In the genomic region with DNA sequence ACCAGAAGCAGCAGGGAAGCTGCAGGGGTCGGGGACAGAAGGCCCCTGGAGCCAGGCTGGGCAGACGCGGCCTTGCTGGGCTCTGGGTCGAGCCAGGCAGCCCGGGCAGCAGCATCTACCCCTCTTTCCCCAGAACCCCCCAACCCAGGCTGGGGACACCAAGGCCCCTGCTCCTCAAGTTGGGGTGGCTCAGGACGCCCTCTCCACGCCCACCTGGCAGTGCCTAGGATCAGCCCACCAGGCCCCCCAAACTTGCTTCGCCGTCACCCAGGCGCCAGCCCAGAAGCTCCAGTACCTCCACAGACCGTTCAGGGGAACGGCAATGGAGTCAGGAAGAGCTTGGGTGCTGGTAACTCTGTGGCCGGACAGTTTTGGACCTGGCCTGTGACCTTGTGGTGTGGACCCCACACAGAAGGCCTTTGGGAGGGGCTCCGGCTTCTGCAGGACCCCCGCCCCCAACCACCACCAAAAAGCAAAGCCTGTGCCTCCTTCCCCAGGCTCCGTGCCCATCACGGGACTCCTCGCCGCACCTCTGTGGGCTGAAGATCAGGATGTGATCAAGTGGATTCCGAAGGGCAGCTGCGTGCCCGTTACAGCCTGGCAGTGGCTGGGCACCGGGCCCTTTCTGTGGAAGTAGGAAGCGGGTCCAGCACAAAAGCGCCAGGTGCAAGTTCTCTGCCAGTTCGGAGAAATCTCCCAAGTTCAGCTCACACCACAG, we compare ENCODE assay signal across 9 cellular contexts. TPM values are rescaled to one million over a fixed set of nuclear protein-coding genes. Genes with fewer than 3 reads are reported as not detected.
DNase-seq lines count a peak whose midpoint lies in the region; ATAC-seq, FAIRE-seq and TF ChIP-seq lines count a peak whose summit lies in the region.
"Had no signal": no experiment of that assay in that cellular context is flagged by ENCODE, and none has a peak within 500 bp of the region (broad histone marks: within the 10 kb centered on the region; RNA-seq: fewer than 3 reads in every experiment).

No MANE protein-coding gene starts in this region.

- H3K36me3 ChIP-seq in kidney (ENCODE audit: control insufficient read depth in 1 of 2, insufficient read depth in 2 of 2, low read length in 2 of 2) (no peaks in the 10 kb centered on the region), HAP-1 (replicated peaks) (no peaks in the 10 kb centered on the region)

- no peak overlapping the region for H3K27ac Mint-ChIP-seq in T-helper 1 cell treated with Interleukin-12 subunit alpha and Interleukin-12 subunit beta and Interleukin-4 antibody, amounts not matched to agents 30 μg/mL and 1 μg/mL, for 36 hours
- H3K27ac Mint-ChIP-seq in activated CD8-positive, alpha-beta T cell treated with anti-CD3 and anti-CD28 coated beads, Interleukin-2, amount 10 ng/mL, durations not matched to agents 7 days and 5 days: peak overlapping the region; percentile 86
- peak overlapping the region; percentile 68 for H3K27ac Mint-ChIP-seq in stimulated activated effector memory CD8-positive, alpha-beta T cell treated with anti-CD3 and anti-CD28 coated beads, Interleukin-12 subunit alpha, Interleukin-12 subunit beta, amount 100 ng/mL, for 72 hours

- no peak for TF ChIP-seq CTCF in kidney (IDR thresholded peaks at IDR 0.05; ENCODE audit: borderline replicate concordance, extremely low read depth, insufficient read depth)

- intact Hi-C loops in kidney (cut with DNase I): no loop called here

- H3K27me3 ChIP-seq in HAP-1 (ENCODE audit: low read depth): no peaks in the 10 kb centered on the region

- in situ Hi-C loops in HAP-1 (cut with MboI; ENCODE audit: low sequenced_read_pairs): no loop called here

- H3K4me3 Mint-ChIP-seq in T-helper 1 cell treated with Interleukin-12 subunit alpha and Interleukin-12 subunit beta and Interleukin-4 antibody, amounts not matched to agents 30 μg/mL and 1 μg/mL, for 36 hours: peak overlapping the region; percentile 91
- peak overlapping the region; percentile 88 for H3K4me3 Mint-ChIP-seq in activated CD8-positive, alpha-beta T cell treated with anti-CD3 and anti-CD28 coated beads, Interleukin-2, amount 10 ng/mL, durations not matched to agents 7 days and 5 days
- peak overlapping the region; percentile 79 for H3K4me3 Mint-ChIP-seq in stimulated activated effector memory CD8-positive, alpha-beta T cell treated with anti-CD3 and anti-CD28 coated beads, Interleukin-12 subunit alpha, Interleukin-12 subunit beta, amount 100 ng/mL, for 72 hours

- POLR2A ChIA-PET in activated CD8-positive, alpha-beta T cell treated with anti-CD3 and anti-CD28 coated beads, Interleukin-2, amount 10 ng/mL, durations not matched to agents 7 days and 5 days (lab: Charles Lee): no interaction called here

- no peaks in the 10 kb centered on the region for H3K27me3 Mint-ChIP-seq in T-helper 1 cell treated with Interleukin-12 subunit alpha and Interleukin-12 subunit beta and Interleukin-4 antibody, amounts not matched to agents 30 μg/mL and 1 μg/mL, for 36 hours (ENCODE audit: low read depth)
- no peaks in the 10 kb centered on the region for H3K27me3 Mint-ChIP-seq in activated CD8-positive, alpha-beta T cell treated with anti-CD3 and anti-CD28 coated beads, Interleukin-2, amount 10 ng/mL, durations not matched to agents 7 days and 5 days (ENCODE audit: low read depth)

- H3K9me3 Mint-ChIP-seq in T-helper 1 cell treated with Interleukin-12 subunit alpha and Interleukin-12 subunit beta and Interleukin-4 antibody, amounts not matched to agents 30 μg/mL and 1 μg/mL, for 36 hours: no peaks in the 10 kb centered on the region
- no peaks in the 10 kb centered on the region for H3K9me3 Mint-ChIP-seq in activated CD8-positive, alpha-beta T cell treated with anti-CD3 and anti-CD28 coated beads, Interleukin-2, amount 10 ng/mL, durations not matched to agents 7 days and 5 days (ENCODE audit: insufficient read depth)
- no peaks in the 10 kb centered on the region for H3K9me3 Mint-ChIP-seq in stimulated activated effector memory CD8-positive, alpha-beta T cell treated with anti-CD3 and anti-CD28 coated beads, Interleukin-12 subunit alpha, Interleukin-12 subunit beta, amount 100 ng/mL, for 72 hours

- H3K9me3 ChIP-seq in kidney (ENCODE audit: control insufficient read depth in 1 of 2, low read length in 2 of 2) (no peaks in the 10 kb centered on the region), HAP-1 (no peaks in the 10 kb centered on the region)

- CTCF ChIA-PET in activated CD8-positive, alpha-beta T cell treated with anti-CD3 and anti-CD28 coated beads, Interleukin-2, amount 10 ng/mL, durations not matched to agents 7 days and 5 days (lab: Charles Lee): no interaction called here

- peaks cover 40% of the 10 kb centered on the region for H3K4me1 Mint-ChIP-seq in T-helper 1 cell treated with Interleukin-12 subunit alpha and Interleukin-12 subunit beta and Interleukin-4 antibody, amounts not matched to agents 30 μg/mL and 1 μg/mL, for 36 hours (ENCODE audit: low read depth)
- H3K4me1 Mint-ChIP-seq in activated CD8-positive, alpha-beta T cell treated with anti-CD3 and anti-CD28 coated beads, Interleukin-2, amount 10 ng/mL, durations not matched to agents 7 days and 5 days (ENCODE audit: low read depth): peaks cover 56% of the 10 kb centered on the region
- peaks cover 41% of the 10 kb centered on the region for H3K4me1 Mint-ChIP-seq in stimulated activated effector memory CD8-positive, alpha-beta T cell treated with anti-CD3 and anti-CD28 coated beads, Interleukin-12 subunit alpha, Interleukin-12 subunit beta, amount 100 ng/mL, for 72 hours

- H3K4me1 ChIP-seq in kidney (ENCODE audit: control insufficient read depth in 1 of 2, insufficient read depth in 1 of 2, low read depth in 1 of 2, low read length in 2 of 2) (peaks cover 26 to 48% of the 10 kb centered on the region in 2 donors), HAP-1 (no peaks in the 10 kb centered on the region)

- H3K9ac ChIP-seq in kidney (ENCODE audit: low read length in 2 of 2): peak overlapping the region in 1 of 2 donors; percentile 97

- no peak for ATAC-seq in activated CD8-positive, alpha-beta T cell treated with anti-CD3 and anti-CD28 coated beads, Interleukin-2, amount 10 ng/mL, durations not matched to agents 7 days and 5 days
- no peak for ATAC-seq in stimulated activated effector memory CD8-positive, alpha-beta T cell treated with anti-CD3 and anti-CD28 coated beads, Interleukin-12 subunit alpha, Interleukin-12 subunit beta, amount 100 ng/mL, for 72 hours
- no peak for ATAC-seq in GM21717 (IDR thresholded peaks at IDR 0.05; ENCODE audit: unreplicated experiment)

- peak overlapping the region; percentile 93 to 97 for H3K27ac ChIP-seq in kidney (ENCODE audit: low read depth in 2 of 2, low read length in 2 of 2)

- no peak for FAIRE-seq in kidney (lab: Jason Lieb, UNC)
- FAIRE-seq: urothelium cell line had no signal

- H3K36me3 Mint-ChIP-seq in T-helper 1 cell treated with Interleukin-12 subunit alpha and Interleukin-12 subunit beta and Interleukin-4 antibody, amounts not matched to agents 30 μg/mL and 1 μg/mL, for 36 hours (ENCODE audit: low read depth): peaks cover 7% of the 10 kb centered on the region
- H3K36me3 Mint-ChIP-seq in activated CD8-positive, alpha-beta T cell treated with anti-CD3 and anti-CD28 coated beads, Interleukin-2, amount 10 ng/mL, durations not matched to agents 7 days and 5 days (ENCODE audit: low read depth): peaks cover 44% of the 10 kb centered on the region
- no peaks in the 10 kb centered on the region for H3K36me3 Mint-ChIP-seq in stimulated activated effector memory CD8-positive, alpha-beta T cell treated with anti-CD3 and anti-CD28 coated beads, Interleukin-12 subunit alpha, Interleukin-12 subunit beta, amount 100 ng/mL, for 72 hours

- DNase-seq in T-helper 1 cell (no peak), kidney (no peak), HAP-1 (ENCODE audit: low spot score in 2 of 2) (no peak), GM19238 (ENCODE audit: insufficient read length, low spot score) (no peak)
- DNase-seq in activated CD8-positive, alpha-beta T cell treated with anti-CD3 and anti-CD28 coated beads, Interleukin-2, amount 10 ng/mL, durations not matched to agents 7 days and 5 days: no peak
- DNase-seq in stimulated activated effector memory CD8-positive, alpha-beta T cell treated with anti-CD3 and anti-CD28 coated beads, Interleukin-12 subunit alpha, Interleukin-12 subunit beta, amount 100 ng/mL, for 72 hours (ENCODE audit: low spot score in 2 of 2): no peak

- H3K4me3 ChIP-seq in kidney (ENCODE audit: low read length in 2 of 2): peak overlapping the region; percentile 54 to 86
- H3K4me3 ChIP-seq in HAP-1: no peak overlapping the region

RNA-seq across cellular contexts. Expression of gene SLC12A7, which starts 2.2 kb away (rescaled TPM):
- total RNA-seq in activated CD8-positive, alpha-beta T cell treated with anti-CD3 and anti-CD28 coated beads, Interleukin-2, amount 10 ng/mL, durations not matched to agents 7 days and 5 days: 100 to 1,000 TPM; 101 to 111 TPM
- 92.9 TPM for total RNA-seq in kidney
- polyA plus RNA-seq in kidney (ENCODE audit: insufficient read depth, low read depth, low replicate concordance): 28.2 TPM
